11 cellular contexts compared by ENCODE assay signal in genomic region chr19:40874874-40875273, GRCh38. TPM values are rescaled to one million over a fixed set of nuclear protein-coding genes. Genes with fewer than 3 reads are reported as not detected.
DNase-seq lines count a peak whose midpoint lies in the region; ATAC-seq, FAIRE-seq and TF ChIP-seq lines count a peak whose summit lies in the region.
"Not testable (repeated sequence)": the region's sequence is repeated elsewhere in the genome, so short reads cannot be mapped to it uniquely, and the experiment has no call there.
"Had no signal": no experiment of that assay in that cellular context is flagged by ENCODE, and none has a peak within 500 bp of the region (broad histone marks: within the 10 kb centered on the region; RNA-seq: fewer than 3 reads in every experiment).

No MANE protein-coding gene starts in this region.

- H3K27me3 Mint-ChIP-seq in CD8-positive, alpha-beta memory T cell = peaks cover 26 to 42% of the 10 kb centered on the region in 2 donors
- H3K27me3 Mint-ChIP-seq in T-helper 1 cell treated with Interleukin-12 subunit alpha and Interleukin-12 subunit beta and Interleukin-4 antibody, amounts not matched to agents 30 μg/mL and 1 μg/mL, for 36 hours (ENCODE audit: low read depth) = peaks cover 66% of the 10 kb centered on the region
- H3K27me3 Mint-ChIP-seq in activated CD8-positive, alpha-beta T cell treated with anti-CD3 and anti-CD28 coated beads for 36 hours = peaks cover 33% of the 10 kb centered on the region
- peaks cover 67% of the 10 kb centered on the region for H3K27me3 Mint-ChIP-seq in activated naive CD4-positive, alpha-beta T cell treated with anti-CD3 and anti-CD28 coated beads, Interleukin-2, amount 10 ng/mL, durations not matched to agents 7 days and 5 days
- peaks cover 77% of the 10 kb centered on the region for H3K27me3 Mint-ChIP-seq in central memory CD8-positive, alpha-beta T cell
- H3K27me3 Mint-ChIP-seq in memory B cell = peaks cover 24% of the 10 kb centered on the region

- not testable (repeated sequence) for TF ChIP-seq POLR2A in A549 (IDR thresholded peaks at IDR 0.05; ENCODE audit: low read length)

- ATAC-seq in A549; activated CD8-positive, alpha-beta T cell treated with anti-CD3 and anti-CD28 coated beads for 36 hours; memory B cell (ENCODE audit: low read depth); stimulated activated effector memory CD8-positive, alpha-beta T cell treated with anti-CD3 and anti-CD28 coated beads, Interleukin-12 subunit alpha, Interleukin-12 subunit beta, amount 100 ng/mL, for 72 hours: not testable (repeated sequence)
- peak; percentile 10 for ATAC-seq in central memory CD8-positive, alpha-beta T cell (replicated peaks; ENCODE audit: extremely low read depth, poor library complexity, severe bottlenecking)

- H3K9me3 ChIP-seq in A549 = peaks cover 27% of the 10 kb centered on the region
- H3K9me3 ChIP-seq in CD8-positive, alpha-beta memory T cell (ENCODE audit: low read length) = not testable (repeated sequence)

- H3K4me3 Mint-ChIP-seq in CD8-positive, alpha-beta memory T cell = peak overlapping the region in 6 of 7 donors; percentile 78 to 86 (median 82)
- H3K4me3 Mint-ChIP-seq in T-helper 1 cell treated with Interleukin-12 subunit alpha and Interleukin-12 subunit beta and Interleukin-4 antibody, amounts not matched to agents 30 μg/mL and 1 μg/mL, for 36 hours = peak overlapping the region; percentile 48
- peak overlapping the region; percentile 62 for H3K4me3 Mint-ChIP-seq in activated CD8-positive, alpha-beta T cell treated with anti-CD3 and anti-CD28 coated beads for 36 hours
- H3K4me3 Mint-ChIP-seq in activated naive CD4-positive, alpha-beta T cell treated with anti-CD3 and anti-CD28 coated beads, Interleukin-2, amount 10 ng/mL, durations not matched to agents 7 days and 5 days = peak overlapping the region; percentile 49
- peak overlapping the region; percentile 68 for H3K4me3 Mint-ChIP-seq in central memory CD8-positive, alpha-beta T cell
- peak overlapping the region; percentile 81 for H3K4me3 Mint-ChIP-seq in memory B cell
- H3K4me3 Mint-ChIP-seq in stimulated activated effector memory CD8-positive, alpha-beta T cell treated with anti-CD3 and anti-CD28 coated beads, Interleukin-12 subunit alpha, Interleukin-12 subunit beta, amount 100 ng/mL, for 72 hours = peak overlapping the region; percentile 63

- POLR2A ChIA-PET in A549 (lab: Yijun Ruan, JAX); CD8-positive, alpha-beta memory T cell (lab: Charles Lee); activated CD8-positive, alpha-beta T cell treated with anti-CD3 and anti-CD28 coated beads for 36 hours (lab: Charles Lee): not testable (repeated sequence)

- not testable (repeated sequence) for H3K9me3 Mint-ChIP-seq in CD8-positive, alpha-beta memory T cell; T-helper 1 cell treated with Interleukin-12 subunit alpha and Interleukin-12 subunit beta and Interleukin-4 antibody, amounts not matched to agents 30 μg/mL and 1 μg/mL, for 36 hours; activated CD8-positive, alpha-beta T cell treated with anti-CD3 and anti-CD28 coated beads for 36 hours; activated naive CD4-positive, alpha-beta T cell treated with anti-CD3 and anti-CD28 coated beads, Interleukin-2, amount 10 ng/mL, durations not matched to agents 7 days and 5 days; central memory CD8-positive, alpha-beta T cell; memory B cell; stimulated activated effector memory CD8-positive, alpha-beta T cell treated with anti-CD3 and anti-CD28 coated beads, Interleukin-12 subunit alpha, Interleukin-12 subunit beta, amount 100 ng/mL, for 72 hours

- not testable (repeated sequence) for H3K36me3 Mint-ChIP-seq in CD8-positive, alpha-beta memory T cell; T-helper 1 cell treated with Interleukin-12 subunit alpha and Interleukin-12 subunit beta and Interleukin-4 antibody, amounts not matched to agents 30 μg/mL and 1 μg/mL, for 36 hours (ENCODE audit: low read depth); activated CD8-positive, alpha-beta T cell treated with anti-CD3 and anti-CD28 coated beads for 36 hours (ENCODE audit: low read depth); activated naive CD4-positive, alpha-beta T cell treated with anti-CD3 and anti-CD28 coated beads, Interleukin-2, amount 10 ng/mL, durations not matched to agents 7 days and 5 days; central memory CD8-positive, alpha-beta T cell (ENCODE audit: insufficient read depth); memory B cell; stimulated activated effector memory CD8-positive, alpha-beta T cell treated with anti-CD3 and anti-CD28 coated beads, Interleukin-12 subunit alpha, Interleukin-12 subunit beta, amount 100 ng/mL, for 72 hours

- not testable (repeated sequence) for TF ChIP-seq CTCF in A549 (IDR thresholded peaks at IDR 0.05); activated CD8-positive, alpha-beta T cell treated with anti-CD3 and anti-CD28 coated beads for 36 hours (IDR thresholded peaks at IDR 0.05)

- not testable (repeated sequence) for H3K27ac ChIP-seq in A549; CD8-positive, alpha-beta memory T cell (ENCODE audit: low read depth, low read length)

- CTCF ChIA-PET in A549 (lab: Yijun Ruan, JAX) = interaction anchor here (1.3 to 1.7 kb wide), 2 partner anchors 17 to 55 kb away, joined by 3 read pairs; no protein-coding TSS in a partner anchor
- CTCF ChIA-PET in CD8-positive, alpha-beta memory T cell (lab: Charles Lee) = not testable (repeated sequence)
- CTCF ChIA-PET in activated CD8-positive, alpha-beta T cell treated with anti-CD3 and anti-CD28 coated beads for 36 hours (lab: Charles Lee) = interaction anchor here (1.1 kb wide), 1 partner anchor 56 kb away, joined by 3 read pairs; no protein-coding TSS in a partner anchor
- CTCF ChIA-PET in activated naive CD4-positive, alpha-beta T cell treated with anti-CD3 and anti-CD28 coated beads, Interleukin-2, amount 10 ng/mL, durations not matched to agents 7 days and 5 days (lab: Charles Lee) = interaction anchor here (0.6 kb wide), 1 partner anchor 568 kb away, joined by 4 read pairs; no protein-coding TSS in a partner anchor

- intact Hi-C loops in activated CD8-positive, alpha-beta T cell treated with anti-CD3 and anti-CD28 coated beads for 36 hours (cut with micrococcal nuclease) = not testable (repeated sequence)

- DNase-seq in A549 (ENCODE audit: low read depth in 1 of 2, low spot score in 1 of 2); CD8-positive, alpha-beta memory T cell; activated CD8-positive, alpha-beta T cell treated with anti-CD3 and anti-CD28 coated beads for 36 hours; activated naive CD4-positive, alpha-beta T cell treated with anti-CD3 and anti-CD28 coated beads, Interleukin-2, amount 10 ng/mL, durations not matched to agents 7 days and 5 days; central memory CD8-positive, alpha-beta T cell (ENCODE audit: low spot score in 2 of 2); memory B cell (ENCODE audit: low spot score in 2 of 2); stimulated activated effector memory CD8-positive, alpha-beta T cell treated with anti-CD3 and anti-CD28 coated beads, Interleukin-12 subunit alpha, Interleukin-12 subunit beta, amount 100 ng/mL, for 72 hours (ENCODE audit: low spot score in 2 of 2): not testable (repeated sequence)

- H3K36me3 ChIP-seq in CD8-positive, alpha-beta memory T cell (ENCODE audit: insufficient read depth, low read length) = not testable (repeated sequence)

- FAIRE-seq in A549 (lab: Jason Lieb, UNC) = not testable (repeated sequence)

- not testable (repeated sequence) for H3K27me3 ChIP-seq in CD8-positive, alpha-beta memory T cell (ENCODE audit: insufficient read depth, low read length, poor library complexity, severe bottlenecking)

- not testable (repeated sequence) for TF ChIP-seq EP300 in A549 (IDR thresholded peaks at IDR 0.05)

- TF ChIP-seq RAD21 in A549 (conservative IDR thresholded peaks at IDR 0.05 in 1 of 2, IDR thresholded peaks at IDR 0.05 in 1 of 2) = not testable (repeated sequence)

- H3K27ac Mint-ChIP-seq in CD8-positive, alpha-beta memory T cell = peak overlapping the region in 6 of 8 donors; percentile 61 to 88 (median 84)
- H3K27ac Mint-ChIP-seq in T-helper 1 cell treated with Interleukin-12 subunit alpha and Interleukin-12 subunit beta and Interleukin-4 antibody, amounts not matched to agents 30 μg/mL and 1 μg/mL, for 36 hours; memory B cell: not testable (repeated sequence)
- peak overlapping the region; percentile 60 for H3K27ac Mint-ChIP-seq in activated CD8-positive, alpha-beta T cell treated with anti-CD3 and anti-CD28 coated beads for 36 hours
- peak overlapping the region; percentile 78 for H3K27ac Mint-ChIP-seq in activated naive CD4-positive, alpha-beta T cell treated with anti-CD3 and anti-CD28 coated beads, Interleukin-2, amount 10 ng/mL, durations not matched to agents 7 days and 5 days
- peak overlapping the region; percentile 58 for H3K27ac Mint-ChIP-seq in central memory CD8-positive, alpha-beta T cell (ENCODE audit: low read depth)
- peak overlapping the region; percentile 72 for H3K27ac Mint-ChIP-seq in stimulated activated effector memory CD8-positive, alpha-beta T cell treated with anti-CD3 and anti-CD28 coated beads, Interleukin-12 subunit alpha, Interleukin-12 subunit beta, amount 100 ng/mL, for 72 hours

- peak overlapping the region; percentile 36; the same call in 1 of the 3 replicates for H3K4me2 ChIP-seq in A549

- not testable (repeated sequence) for H3K4me1 ChIP-seq in A549
- peaks cover 11% of the 10 kb centered on the region for H3K4me1 ChIP-seq in CD8-positive, alpha-beta memory T cell (ENCODE audit: insufficient read depth, low read length)

- not testable (repeated sequence) for H3K4me3 ChIP-seq in A549; CD8-positive, alpha-beta memory T cell (ENCODE audit: low read length)

- 86% methylated on average over 2 of the region's 4 CpGs for whole genome bisulfite sequencing in A549 (ENCODE audit: missing lambda C conversion rate)

- peaks cover 9 to 16% (median 16%) of the 10 kb centered on the region in 3 donors for H3K4me1 Mint-ChIP-seq in CD8-positive, alpha-beta memory T cell
- peaks cover 11% of the 10 kb centered on the region for H3K4me1 Mint-ChIP-seq in T-helper 1 cell treated with Interleukin-12 subunit alpha and Interleukin-12 subunit beta and Interleukin-4 antibody, amounts not matched to agents 30 μg/mL and 1 μg/mL, for 36 hours (ENCODE audit: low read depth)
- H3K4me1 Mint-ChIP-seq in activated CD8-positive, alpha-beta T cell treated with anti-CD3 and anti-CD28 coated beads for 36 hours (ENCODE audit: low read depth) = peaks cover 14% of the 10 kb centered on the region
- peaks cover 19% of the 10 kb centered on the region for H3K4me1 Mint-ChIP-seq in activated naive CD4-positive, alpha-beta T cell treated with anti-CD3 and anti-CD28 coated beads, Interleukin-2, amount 10 ng/mL, durations not matched to agents 7 days and 5 days
- H3K4me1 Mint-ChIP-seq in central memory CD8-positive, alpha-beta T cell; memory B cell: not testable (repeated sequence)
- peaks cover 20% of the 10 kb centered on the region for H3K4me1 Mint-ChIP-seq in stimulated activated effector memory CD8-positive, alpha-beta T cell treated with anti-CD3 and anti-CD28 coated beads, Interleukin-12 subunit alpha, Interleukin-12 subunit beta, amount 100 ng/mL, for 72 hours

RNA-seq across cellular contexts. Expression of gene CYP2A7, which starts 7.2 kb away (rescaled TPM):
- polyA plus RNA-seq in A549 (2011; rRNA removed) (not detected in 2 replicates), A549 (2017; fragmentation: RNase III; extraction: RNeasy Plus Mini Kit Qiagen cat#74134 plus additional on column Dnase treatment) (not detected in 3 replicates)
- polyA plus RNA-seq in A549 (2012; cell fraction: cytosol; rRNA removed) = not detected in 2 replicates
- not detected in 2 replicates for polyA plus RNA-seq in A549 (2012; cell fraction: nucleus; rRNA removed)
- not detected in 2 replicates for polyA minus RNA-seq in A549 (2011; rRNA and poly(A)+ RNA removed)
- total RNA-seq in CD8-positive, alpha-beta memory T cell = not detected
- not detected for polyA plus RNA-seq in CD8-positive, alpha-beta memory T cell
- total RNA-seq in activated CD8-positive, alpha-beta T cell treated with anti-CD3 and anti-CD28 coated beads for 36 hours = not detected
- total RNA-seq: H1, Peyer's patch had no signal
- polyA plus RNA-seq: BJ had no signal

RNA-seq across cellular contexts. Expression of gene CYP2A6, which starts 24.6 kb away (rescaled TPM):
- polyA plus RNA-seq in A549 (2011; rRNA removed) (not detected in 2 replicates), A549 (2017; fragmentation: RNase III; extraction: RNeasy Plus Mini Kit Qiagen cat#74134 plus additional on column Dnase treatment) (not detected in 3 replicates)
- 0.03 TPM in 1 of 2 replicates, not detected in the other for polyA plus RNA-seq in A549 (2012; cell fraction: cytosol; rRNA removed)
- polyA plus RNA-seq in A549 (2012; cell fraction: nucleus; rRNA removed) = 0.05 TPM in 1 of 2 replicates, not detected in the other
- not detected in 2 replicates for polyA minus RNA-seq in A549 (2011; rRNA and poly(A)+ RNA removed)
- total RNA-seq in CD8-positive, alpha-beta memory T cell = not detected
- not detected for polyA plus RNA-seq in CD8-positive, alpha-beta memory T cell
- total RNA-seq in activated CD8-positive, alpha-beta T cell treated with anti-CD3 and anti-CD28 coated beads for 36 hours = under 1 TPM in 1 of 2 experiments, not detected in 1; 0.41 TPM
- total RNA-seq: H1, Peyer's patch had no signal
- polyA plus RNA-seq: BJ had no signal
